ENCODE assay signal across 22 cellular contexts in the genomic region with DNA sequence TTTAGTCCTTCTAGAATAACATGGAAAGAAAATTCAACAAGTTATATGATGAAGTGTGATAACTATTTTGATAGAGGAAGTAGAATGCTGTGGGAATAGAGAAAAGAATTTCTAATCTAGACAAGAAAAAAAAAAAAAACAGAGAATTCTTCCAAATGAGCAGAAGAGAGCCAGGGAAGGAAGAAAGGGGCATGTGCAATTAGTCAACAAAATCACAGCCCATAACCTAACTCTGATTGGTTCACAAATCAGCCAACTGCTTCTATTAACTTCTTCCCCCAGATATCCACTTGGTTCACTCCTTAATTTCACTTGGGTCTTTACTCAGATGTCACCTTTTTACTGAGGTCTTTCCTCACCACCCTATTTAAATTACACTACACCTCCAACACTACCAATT.
DNase-seq lines count a peak whose midpoint lies in the region; ATAC-seq, FAIRE-seq and TF ChIP-seq lines count a peak whose summit lies in the region.
"Had no signal": no experiment of that assay in that cellular context is flagged by ENCODE, and none has a peak within 500 bp of the region (broad histone marks: within the 10 kb centered on the region; RNA-seq: fewer than 3 reads in every experiment).

No MANE protein-coding gene starts in this region.

- H3K9me3 ChIP-seq in left ventricle myocardium inferior (replicated peaks), result no peaks in the 10 kb centered on the region
- no peaks in the 10 kb centered on the region for H3K9me3 ChIP-seq in astrocyte (ENCODE audit: insufficient read depth, low read depth, low read length)
- no peaks in the 10 kb centered on the region for H3K9me3 ChIP-seq in naive thymus-derived CD4-positive, alpha-beta T cell (ENCODE audit: control insufficient read depth in 2 of 3, low read length in 3 of 3)
- H3K9me3 ChIP-seq: heart left ventricle, tibial artery had no signal

- H3K4me2 ChIP-seq in astrocyte (ENCODE audit: low read length), result peak overlapping the region; percentile 49

- H3K36me3 ChIP-seq in left ventricle myocardium inferior (no peaks in the 10 kb centered on the region), astrocyte (ENCODE audit: insufficient read depth, low read length) (no peaks in the 10 kb centered on the region)
- H3K36me3 ChIP-seq in naive thymus-derived CD4-positive, alpha-beta T cell (ENCODE audit: control insufficient read depth in 2 of 3, insufficient read depth in 3 of 3, low read length in 3 of 3), result no peaks in the 10 kb centered on the region
- H3K36me3 ChIP-seq: heart left ventricle, tibial artery, WERI-Rb-1 had no signal

- no peaks in the 10 kb centered on the region for H3K27me3 Mint-ChIP-seq in astrocyte (ENCODE audit: low read depth, unreplicated experiment)
- no peaks in the 10 kb centered on the region for H3K27me3 Mint-ChIP-seq in naive thymus-derived CD4-positive, alpha-beta T cell
- H3K27me3 Mint-ChIP-seq: activated CD4-positive, alpha-beta memory T cell treated with anti-CD3 and anti-CD28 coated beads, Interleukin-2, amount 10 ng/mL, durations not matched to agents 7 days and 5 days; CD8-positive, alpha-beta memory T cell; naive thymus-derived CD8-positive, alpha-beta T cell had no signal

- peaks cover 59% of the 10 kb centered on the region for H3K4me1 ChIP-seq in left ventricle myocardium inferior
- H3K4me1 ChIP-seq in astrocyte (ENCODE audit: insufficient read depth, low read length), result peaks cover 51% of the 10 kb centered on the region
- H3K4me1 ChIP-seq in naive thymus-derived CD4-positive, alpha-beta T cell (ENCODE audit: control insufficient read depth in 2 of 2, insufficient read depth in 2 of 2, low read length in 2 of 2), result peaks cover 10 to 42% of the 10 kb centered on the region in 2 donors

- H4K20me1 ChIP-seq in astrocyte (ENCODE audit: insufficient read depth, low read length), result no peaks in the 10 kb centered on the region

- H3K36me3 Mint-ChIP-seq in astrocyte (ENCODE audit: low read depth, unreplicated experiment), result no peaks in the 10 kb centered on the region
- H3K36me3 Mint-ChIP-seq in naive thymus-derived CD4-positive, alpha-beta T cell, result peaks cover 0 to 17% (median 14%) of the 10 kb centered on the region in 5 donors

- peak overlapping the region; percentile 50 for H3K27ac ChIP-seq in left ventricle myocardium inferior (replicated peaks)
- peak overlapping the region; percentile 45 for H3K27ac ChIP-seq in astrocyte (ENCODE audit: low read depth, low read length)
- no peak overlapping the region for H3K27ac ChIP-seq in naive thymus-derived CD4-positive, alpha-beta T cell (ENCODE audit: low read depth, low read length)
- H3K27ac ChIP-seq: RWPE1, tibial artery, WERI-Rb-1 had no signal

- peak overlapping the region; percentile 95 for H3K27ac Mint-ChIP-seq in astrocyte (ENCODE audit: unreplicated experiment)
- peak overlapping the region in 8 of 9 donors; percentile 5 to 96 (median 42) for H3K27ac Mint-ChIP-seq in naive thymus-derived CD4-positive, alpha-beta T cell
- H3K27ac Mint-ChIP-seq: activated CD4-positive, alpha-beta memory T cell treated with anti-CD3 and anti-CD28 coated beads, Interleukin-2, amount 10 ng/mL, durations not matched to agents 7 days and 5 days; H9 had no signal

- peaks cover 57% of the 10 kb centered on the region for H3K4me1 Mint-ChIP-seq in astrocyte (ENCODE audit: low read depth, unreplicated experiment)
- peaks cover 33 to 72% (median 63%) of the 10 kb centered on the region in 7 donors for H3K4me1 Mint-ChIP-seq in naive thymus-derived CD4-positive, alpha-beta T cell

- CTCF ChIA-PET in naive thymus-derived CD4-positive, alpha-beta T cell (lab: Charles Lee), result no interaction called here

- H2AFZ ChIP-seq in astrocyte (ENCODE audit: low read depth, low read length), result no peak overlapping the region

- H3K79me2 ChIP-seq in astrocyte (ENCODE audit: insufficient read depth, low read length), result no peaks in the 10 kb centered on the region

- no peak for FAIRE-seq in astrocyte (lab: Jason Lieb, UNC)

- H3K9ac ChIP-seq in astrocyte (ENCODE audit: low read length), result peak overlapping the region; percentile 25

- ATAC-seq in Right ventricle myocardium inferior, result no peak
- no peak for ATAC-seq in naive thymus-derived CD4-positive, alpha-beta T cell
- no peak for ATAC-seq in HG02973 (IDR thresholded peaks at IDR 0.05; ENCODE audit: unreplicated experiment)
- ATAC-seq: naive thymus-derived CD8-positive, alpha-beta T cell had no signal

- H3K27me3 ChIP-seq in left ventricle myocardium inferior (ENCODE audit: low read depth), result no peaks in the 10 kb centered on the region
- no peaks in the 10 kb centered on the region for H3K27me3 ChIP-seq in astrocyte (ENCODE audit: insufficient read depth, low read length)
- H3K27me3 ChIP-seq in naive thymus-derived CD4-positive, alpha-beta T cell (ENCODE audit: control insufficient read depth in 2 of 2, insufficient read depth in 2 of 2, low read length in 2 of 2), result no peaks in the 10 kb centered on the region
- H3K27me3 ChIP-seq: heart left ventricle, tibial artery had no signal

- H3K4me3 ChIP-seq in left ventricle myocardium inferior (no peak overlapping the region), astrocyte (ENCODE audit: insufficient read depth, low read depth, low read length) (no peak overlapping the region)
- no peak overlapping the region for H3K4me3 ChIP-seq in naive thymus-derived CD4-positive, alpha-beta T cell (ENCODE audit: low read length)
- H3K4me3 ChIP-seq: heart left ventricle, lung, tibial artery had no signal

- DNase-seq in left ventricle myocardium inferior (no peak), Right ventricle myocardium inferior (ENCODE audit: missing footprints) (no peak), astrocyte (ENCODE audit: low read depth) (peak; percentile 26), posterior cingulate gyrus (no peak), amygdala (lab: John Stamatoyannopoulos, UW) (no peak), NCI-H1436 treated with DMSO at 0.1 percent for 48 hours (lab: John Stamatoyannopoulos, UW) (no peak)
- no peak for DNase-seq in naive thymus-derived CD4-positive, alpha-beta T cell
- DNase-seq: activated CD4-positive, alpha-beta memory T cell treated with anti-CD3 and anti-CD28 coated beads, Interleukin-2, amount 10 ng/mL, durations not matched to agents 7 days and 5 days; activated T-cell treated with anti-CD3 and anti-CD28 coated beads, Interleukin-2, amount 50 U/mL, for 48 hours; CD8-positive, alpha-beta memory T cell; effector CD8-positive, alpha-beta T cell; H9; heart left ventricle; naive thymus-derived CD8-positive, alpha-beta T cell; NCI-H187 treated with DMSO at 0.1 percent for 48 hours; NCI-H226; NK-92 treated with Interleukin-12 subunit alpha and Interleukin-12 subunit beta, amount 100 ng/mL, for 24 hours; tibial artery; WERI-Rb-1 had no signal

- H3K9me3 Mint-ChIP-seq in astrocyte (ENCODE audit: unreplicated experiment), result peaks cover 2% of the 10 kb centered on the region
- H3K9me3 Mint-ChIP-seq in naive thymus-derived CD4-positive, alpha-beta T cell, result peaks cover 0 to 10% (median 2%) of the 10 kb centered on the region in 11 donors
- H3K9me3 Mint-ChIP-seq: H9 had no signal

- intact Hi-C loops in left ventricle myocardium inferior (cut with micrococcal nuclease) (no loop called here), Right ventricle myocardium inferior (cut with DNase I) (loop anchor here (5.0 kb wide), 1 partner anchor 61 kb away; no protein-coding TSS in a partner anchor), posterior cingulate gyrus (cut with DNase I) (no loop called here)
- intact Hi-C loops in naive thymus-derived CD4-positive, alpha-beta T cell (cut with micrococcal nuclease), result loop anchor here in 1 of 2 donors (1.0 kb wide), 1 partner anchor 10 kb away; no protein-coding TSS in a partner anchor

- POLR2A ChIA-PET in naive thymus-derived CD4-positive, alpha-beta T cell (lab: Charles Lee), result interaction anchor here (0.6 to 1.4 kb wide), 6 partner anchors 18 to 307 kb away, joined by 3 to 6 read pairs (median 4); partner anchors contain the start of gene BTG1

- H3K4me3 Mint-ChIP-seq in astrocyte (ENCODE audit: unreplicated experiment), result peak overlapping the region; percentile 45
- peak overlapping the region in 3 of 10 donors; percentile 2 to 56 (median 22) for H3K4me3 Mint-ChIP-seq in naive thymus-derived CD4-positive, alpha-beta T cell
- H3K4me3 Mint-ChIP-seq: activated CD4-positive, alpha-beta memory T cell treated with anti-CD3 and anti-CD28 coated beads, Interleukin-2, amount 10 ng/mL, durations not matched to agents 7 days and 5 days; CD8-positive, alpha-beta memory T cell; H9 had no signal

- TF ChIP-seq CTCF in left ventricle myocardium inferior (IDR thresholded peaks at IDR 0.05; ENCODE audit: borderline replicate concordance) (no peak), astrocyte (IDR thresholded peaks at IDR 0.05; ENCODE audit: insufficient read depth, low read depth, low read length) (no peak)
